ENCODE assay signal across 19 cellular contexts in the genomic region with DNA sequence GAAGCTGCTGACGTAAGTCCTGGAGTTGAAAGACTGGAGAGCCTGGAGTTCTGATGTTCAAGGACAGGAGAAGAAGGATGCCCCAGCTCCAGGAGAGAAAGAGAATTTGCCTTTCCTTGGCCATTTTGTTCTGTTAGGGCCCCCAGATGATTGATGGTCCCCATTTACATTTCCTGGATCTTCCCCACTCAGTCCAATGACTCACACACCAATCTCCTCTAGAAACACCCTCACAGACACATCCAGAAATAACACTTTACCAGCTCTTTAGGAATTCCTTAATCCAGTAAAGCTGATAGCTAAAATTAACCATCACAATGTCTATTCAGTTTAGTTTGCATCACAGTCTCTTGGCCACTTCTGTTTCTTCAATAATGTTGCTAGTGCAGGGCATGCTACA.
DNase-seq lines count a peak whose midpoint lies in the region; ATAC-seq and TF ChIP-seq lines count a peak whose summit lies in the region.
"Had no signal": no experiment of that assay in that cellular context is flagged by ENCODE, and none has a peak within 500 bp of the region (broad histone marks: within the 10 kb centered on the region; RNA-seq: fewer than 3 reads in every experiment).

No MANE protein-coding gene starts in this region.

- DNase-seq in AG20443 (ENCODE audit: low spot score): peak; percentile 13
- DNase-seq in LHCN-M2 (ENCODE audit: low read depth): peak; percentile 54
- DNase-seq in chondrocyte (ENCODE audit: low spot score): no peak
- peak; percentile 42 for DNase-seq in kidney tubule cell (ENCODE audit: low spot score)
- no peak for DNase-seq in activated CD4-positive, alpha-beta T cell treated with anti-CD3 and anti-CD28 coated beads for 36 hours
- DNase-seq in NCI-H2029 (lab: John Stamatoyannopoulos, UW): no peak
- DNase-seq in CD1c-positive myeloid dendritic cell (ENCODE audit: extremely low spot score): no peak
- DNase-seq: ACHN; CD4-positive, alpha-beta T cell; endodermal cell; foreskin melanocyte; NCI-H2081; NCI-H524; stimulated activated naive CD8-positive, alpha-beta T cell treated with anti-CD3 and anti-CD28 coated beads, Interleukin-15, Interleukin-2, amounts not matched to agents 100 U/mL and 50 U/mL, for 24 hours; trophoblast cell had no signal

- H3K4me3 Mint-ChIP-seq in chondrocyte (ENCODE audit: unreplicated experiment): no peak overlapping the region
- H3K4me3 Mint-ChIP-seq in activated CD4-positive, alpha-beta T cell treated with anti-CD3 and anti-CD28 coated beads for 36 hours: no peak overlapping the region
- H3K4me3 Mint-ChIP-seq: activated T-helper 17 cell treated with anti-CD3 and anti-CD28 coated beads, Interleukin-2, amount 50 U/mL, for 72 hours; CD4-positive, alpha-beta T cell; endodermal cell; GM23338 had no signal

- H3K4me1 Mint-ChIP-seq in chondrocyte (ENCODE audit: low read depth): peaks cover 35% of the 10 kb centered on the region
- H3K4me1 Mint-ChIP-seq in activated CD4-positive, alpha-beta T cell treated with anti-CD3 and anti-CD28 coated beads for 36 hours: no peaks in the 10 kb centered on the region
- H3K4me1 Mint-ChIP-seq: activated T-helper 17 cell treated with anti-CD3 and anti-CD28 coated beads, Interleukin-2, amount 50 U/mL, for 72 hours; endodermal cell had no signal

- CTCF ChIA-PET in activated CD4-positive, alpha-beta T cell treated with anti-CD3 and anti-CD28 coated beads for 36 hours (lab: Charles Lee): no interaction called here

- no peaks in the 10 kb centered on the region for H3K9me3 Mint-ChIP-seq in chondrocyte (ENCODE audit: low read depth)
- H3K9me3 Mint-ChIP-seq in activated CD4-positive, alpha-beta T cell treated with anti-CD3 and anti-CD28 coated beads for 36 hours (ENCODE audit: low read depth): no peaks in the 10 kb centered on the region
- H3K9me3 Mint-ChIP-seq: activated T-helper 17 cell treated with anti-CD3 and anti-CD28 coated beads, Interleukin-2, amount 50 U/mL, for 72 hours; endodermal cell; GM23338 had no signal

- TF ChIP-seq CTCF in chondrocyte (IDR thresholded peaks at IDR 0.05): no peak

- POLR2A ChIA-PET in activated CD4-positive, alpha-beta T cell treated with anti-CD3 and anti-CD28 coated beads for 36 hours (lab: Charles Lee): no interaction called here

- no peaks in the 10 kb centered on the region for H3K36me3 Mint-ChIP-seq in chondrocyte (ENCODE audit: low read depth)
- H3K36me3 Mint-ChIP-seq in activated CD4-positive, alpha-beta T cell treated with anti-CD3 and anti-CD28 coated beads for 36 hours (ENCODE audit: low read depth): no peaks in the 10 kb centered on the region

- ATAC-seq in activated CD4-positive, alpha-beta T cell treated with anti-CD3 and anti-CD28 coated beads for 36 hours: no peak
- ATAC-seq in GM21381 (IDR thresholded peaks at IDR 0.05; ENCODE audit: unreplicated experiment): no peak
- ATAC-seq: activated T-helper 17 cell treated with anti-CD3 and anti-CD28 coated beads, Interleukin-2, amount 50 U/mL, for 72 hours; GM23338; K562; stimulated activated naive CD8-positive, alpha-beta T cell treated with anti-CD3 and anti-CD28 coated beads, Interleukin-15, Interleukin-2, amounts not matched to agents 100 U/mL and 50 U/mL, for 24 hours had no signal

- H3K27me3 Mint-ChIP-seq in chondrocyte (ENCODE audit: low read depth): no peaks in the 10 kb centered on the region
- peaks cover 2% of the 10 kb centered on the region for H3K27me3 Mint-ChIP-seq in activated CD4-positive, alpha-beta T cell treated with anti-CD3 and anti-CD28 coated beads for 36 hours
- H3K27me3 Mint-ChIP-seq: activated T-helper 17 cell treated with anti-CD3 and anti-CD28 coated beads, Interleukin-2, amount 50 U/mL, for 72 hours; CD4-positive, alpha-beta T cell had no signal

- intact Hi-C loops in activated CD4-positive, alpha-beta T cell treated with anti-CD3 and anti-CD28 coated beads for 36 hours (cut with DNase I, micrococcal nuclease): no loop called here

- H3K27ac Mint-ChIP-seq in chondrocyte (ENCODE audit: unreplicated experiment): peak overlapping the region; percentile 86
- no peak overlapping the region for H3K27ac Mint-ChIP-seq in activated CD4-positive, alpha-beta T cell treated with anti-CD3 and anti-CD28 coated beads for 36 hours
- H3K27ac Mint-ChIP-seq: activated T-helper 17 cell treated with anti-CD3 and anti-CD28 coated beads, Interleukin-2, amount 50 U/mL, for 72 hours; CD4-positive, alpha-beta T cell; endodermal cell; GM23338 had no signal

Comparison
In these comparisons a context has a peak if more than half of its experiments do, and no peak if none do; other contexts are left out.
1. DNase-seq: peak in AG20443 (single experiment), LHCN-M2 (single experiment) and kidney tubule cell (single experiment); none in chondrocyte (single experiment), activated CD4-positive, alpha-beta T cell treated with anti-CD3 and anti-CD28 coated beads for 36 hours (single experiment), NCI-H2029 (single experiment) and CD1c-positive myeloid dendritic cell (single experiment).